12 cellular contexts compared by ENCODE assay signal in the genomic region with DNA sequence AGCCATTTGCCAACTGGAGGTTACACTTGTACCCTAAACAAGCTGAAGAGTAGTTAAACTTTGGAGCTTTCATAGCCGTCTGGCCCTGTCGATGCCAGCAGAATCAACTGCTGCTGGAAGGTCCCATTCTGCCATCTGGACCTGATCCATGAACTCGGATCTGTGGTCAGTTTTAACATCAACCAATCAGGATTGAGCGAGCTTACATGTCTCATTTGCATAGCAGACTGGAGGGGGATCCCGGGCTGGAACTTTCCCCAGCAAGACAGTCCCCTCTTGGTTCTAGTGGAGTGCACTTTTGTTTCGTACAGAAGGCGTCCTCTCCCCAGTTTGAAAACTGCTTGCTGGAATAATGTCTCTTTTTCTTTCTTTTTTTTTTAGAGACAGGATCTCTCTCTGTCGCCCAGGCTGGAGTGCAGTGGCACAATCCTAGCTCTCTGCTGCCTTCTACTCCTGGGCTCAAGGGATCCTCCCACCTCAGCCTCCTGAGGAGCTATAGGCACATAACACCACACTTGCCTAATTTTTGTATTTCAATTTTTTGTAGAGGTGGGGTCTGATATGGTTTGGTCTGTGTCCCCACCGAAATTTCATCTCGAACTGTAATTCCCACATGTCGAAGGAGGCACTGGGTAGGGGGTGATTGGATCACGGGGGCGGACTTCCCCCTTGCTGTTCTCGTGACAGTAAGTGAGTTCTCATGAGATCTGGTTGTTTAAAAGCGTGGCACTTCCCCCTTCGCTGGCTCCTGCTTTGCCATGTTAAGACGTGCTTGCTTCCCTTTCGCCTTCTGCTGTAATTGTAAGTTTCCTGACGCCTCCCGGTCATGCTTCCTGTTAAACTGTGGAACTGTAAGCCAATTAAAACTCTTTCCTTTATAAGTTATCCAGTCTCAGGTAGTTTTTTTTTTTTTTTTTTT. TPM values are rescaled to one million over a fixed set of nuclear protein-coding genes. Genes with fewer than 3 reads are reported as not detected.
A peak's percentile ranks its signal among the peaks of the same experiment; 100 is the strongest.
DNase-seq lines count a peak whose midpoint lies in the region; ATAC-seq and TF ChIP-seq lines count a peak whose summit lies in the region.
"Had no signal": no experiment of that assay in that cellular context is flagged by ENCODE, and none has a peak within 500 bp of the region (broad histone marks: within the 10 kb centered on the region; RNA-seq: fewer than 3 reads in every experiment).

No MANE protein-coding gene starts in this region.

- DNase-seq in heart left ventricle: peak in 3 of 5 donors; percentile 23 to 39 (median 33)
- no peak for DNase-seq in Right ventricle myocardium superior
- DNase-seq in RPMI7951 (ENCODE audit: low read depth): peak; percentile 57
- DNase-seq in thyroid gland: peak; percentile 67 to 73
- no peak for DNase-seq in hepatocyte (ENCODE audit: low spot score)
- no peak for DNase-seq in dedifferentiated amniotic fluid mesenchymal stem cell (ENCODE audit: extremely low spot score)
- DNase-seq in natural killer cell: no peak
- DNase-seq: cortex of kidney, DND-41, posterior cingulate gyrus had no signal

- H3K27me3 ChIP-seq in heart left ventricle: peaks cover 0 to 4% (median 0%) of the 10 kb centered on the region in 9 donors
- H3K27me3 ChIP-seq in gastroesophageal sphincter: no peaks in the 10 kb centered on the region
- no peaks in the 10 kb centered on the region for H3K27me3 ChIP-seq in thyroid gland
- no peaks in the 10 kb centered on the region for H3K27me3 ChIP-seq in hepatocyte

- H3K4me1 ChIP-seq in heart left ventricle (peaks cover 0 to 4% (median 0%) of the 10 kb centered on the region in 12 donors), gastroesophageal sphincter (no peaks in the 10 kb centered on the region), thyroid gland (peaks cover 0 to 4% of the 10 kb centered on the region in 2 donors), hepatocyte (ENCODE audit: insufficient read depth) (no peaks in the 10 kb centered on the region)
- H3K4me1 ChIP-seq: A549 had no signal

- no peaks in the 10 kb centered on the region for H3K9me3 ChIP-seq in heart left ventricle
- no peaks in the 10 kb centered on the region for H3K9me3 ChIP-seq in gastroesophageal sphincter
- H3K9me3 ChIP-seq in thyroid gland: no peaks in the 10 kb centered on the region
- no peaks in the 10 kb centered on the region for H3K9me3 ChIP-seq in hepatocyte (ENCODE audit: low read depth)
- H3K9me3 ChIP-seq: A549 had no signal

- ATAC-seq in heart left ventricle: peak in 1 of 4 donors; percentile 84
- no peak for ATAC-seq in Right ventricle myocardium superior (ENCODE audit: poor library complexity)
- ATAC-seq in gastroesophageal sphincter: peak; percentile 53
- ATAC-seq in natural killer cell: no peak
- ATAC-seq: A549 had no signal

- H3K27me3 Mint-ChIP-seq in natural killer cell (ENCODE audit: low read depth in 2 of 2): peaks cover 11 to 15% of the 10 kb centered on the region in 2 donors

- TF ChIP-seq CTCF in heart left ventricle (IDR thresholded peaks at IDR 0.05) (no peak), gastroesophageal sphincter (IDR thresholded peaks at IDR 0.05) (no peak), thyroid gland (IDR thresholded peaks at IDR 0.05) (no peak), hepatocyte (IDR thresholded peaks at IDR 0.05; ENCODE audit: poor library complexity) (no peak), natural killer cell (IDR thresholded peaks at IDR 0.05) (no peak)

- H3K36me3 ChIP-seq in heart left ventricle (no peaks in the 10 kb centered on the region), gastroesophageal sphincter (no peaks in the 10 kb centered on the region), thyroid gland (no peaks in the 10 kb centered on the region), hepatocyte (replicated peaks; ENCODE audit: insufficient read depth, low read depth) (no peaks in the 10 kb centered on the region)

- no peak overlapping the region for H3K27ac Mint-ChIP-seq in natural killer cell

- intact Hi-C loops in heart left ventricle (cut with DNase I): no loop called here
- intact Hi-C loops in Right ventricle myocardium superior (cut with DNase I): no loop called here
- intact Hi-C loops in thyroid gland (cut with DNase I): no loop called here
- intact Hi-C loops in natural killer cell (cut with micrococcal nuclease): no loop called here

- H3K4me1 Mint-ChIP-seq in natural killer cell: no peaks in the 10 kb centered on the region

- H2AFZ ChIP-seq in hepatocyte: no peak overlapping the region

- H3K79me2 ChIP-seq in hepatocyte: no peaks in the 10 kb centered on the region

- no peak for TF ChIP-seq EP300 in gastroesophageal sphincter (IDR thresholded peaks at IDR 0.05)

- no peaks in the 10 kb centered on the region for H3K9me3 Mint-ChIP-seq in natural killer cell

- no peaks in the 10 kb centered on the region for H3K36me3 Mint-ChIP-seq in natural killer cell

- H3K4me2 ChIP-seq in hepatocyte: no peak overlapping the region
- H3K4me2 ChIP-seq: A549 had no signal

- H4K20me1 ChIP-seq in hepatocyte (ENCODE audit: insufficient read depth, poor library complexity, severe bottlenecking): no peaks in the 10 kb centered on the region

- H3K4me3 ChIP-seq in heart left ventricle (peak overlapping the region in 8 of 12 donors; percentile 1 to 31 (median 13)), gastroesophageal sphincter (no peak overlapping the region), thyroid gland (replicated peaks in 1 of 3) (no peak overlapping the region), hepatocyte (no peak overlapping the region)
- H3K4me3 ChIP-seq: A549 had no signal

- 46 to 53% (median 48%) methylated on average over 20 of the region's 20 CpGs for WGBS in heart left ventricle, 4 donors
- WGBS in gastroesophageal sphincter (ENCODE audit: low coverage in 1 of 2), 2 donors: 54 to 62% methylated on average over 17 to 18 of the region's 20 CpGs
- 52 to 54% methylated on average over 20 of the region's 20 CpGs for WGBS in thyroid gland, 2 donors
- 81% methylated on average over 20 of the region's 20 CpGs for WGBS in hepatocyte (ENCODE audit: low lambda C conversion rate, missing lambda C conversion rate)

- TF ChIP-seq POLR2A in heart left ventricle (IDR thresholded peaks at IDR 0.05): no peak
- TF ChIP-seq POLR2A in gastroesophageal sphincter (IDR thresholded peaks at IDR 0.05): no peak
- TF ChIP-seq POLR2A in thyroid gland (IDR thresholded peaks at IDR 0.05): peak in 1 of 2 donors; percentile 27

- no peaks in the 10 kb centered on the region for H3K9me2 ChIP-seq in hepatocyte (replicated peaks; ENCODE audit: insufficient read depth)

- H3K27ac ChIP-seq in heart left ventricle (peak overlapping the region in 4 of 12 donors; percentile 24 to 74 (median 48)), gastroesophageal sphincter (peak overlapping the region in 1 of 4 donors; percentile 42), thyroid gland (peak overlapping the region in 1 of 3 donors; percentile 53), hepatocyte (no peak overlapping the region)
- H3K27ac ChIP-seq: A549 had no signal

- no peak overlapping the region for H3K4me3 Mint-ChIP-seq in natural killer cell

RNA-seq across cellular contexts. Expression of a gene that starts 42.8 kb away (rescaled TPM):
- total RNA-seq in heart left ventricle (10 to 100 TPM; 27.5 to 36.7 (median 31.1) TPM), Right ventricle myocardium superior (27.8 TPM), gastroesophageal sphincter (10 to 100 TPM; 42.4 to 57.0 (median 45.5) TPM), thyroid gland (10 to 100 TPM; 60.0 to 85.6 (median 68.1) TPM), hepatocyte (48.5 and 52.8 TPM in 2 replicates), natural killer cell (10 to 100 TPM; 20.4 to 28.2 (median 23.4) TPM)
- polyA plus RNA-seq in heart left ventricle (10 to 100 TPM; 14.6 to 32.8 TPM), hepatocyte (41.5 and 45.9 TPM in 2 replicates)
- 60.7 and 65.6 TPM in 2 replicates for total RNA-seq in RPMI7951 (2014; rRNA removed; shearing (Covaris generic))

Comparison
In these comparisons a context has a peak if more than half of its experiments do, and no peak if none do; other contexts are left out.
1. DNase-seq: peak in heart left ventricle (3 of 5), RPMI7951 (single experiment) and thyroid gland (2 of 2); none in Right ventricle myocardium superior (single experiment), hepatocyte (single experiment), dedifferentiated amniotic fluid mesenchymal stem cell (single experiment) and natural killer cell (single experiment).
2. H3K4me3 ChIP-seq: peak in heart left ventricle (8 of 12); none in gastroesophageal sphincter (0 of 2), thyroid gland (0 of 3) and hepatocyte (single experiment).